Comparison of ENCODE assay signal across 12 cellular contexts in genomic region chr6:158835616-158836221, GRCh38. TPM values are rescaled to one million over a fixed set of nuclear protein-coding genes. Genes with fewer than 3 reads are reported as not detected.
DNase-seq lines count a peak whose midpoint lies in the region; ATAC-seq and TF ChIP-seq lines count a peak whose summit lies in the region.
"Had no signal": no experiment of that assay in that cellular context is flagged by ENCODE, and none has a peak within 500 bp of the region (broad histone marks: within the 10 kb centered on the region; RNA-seq: fewer than 3 reads in every experiment).

No MANE protein-coding gene starts in this region.

- DNase-seq in adipocyte (ENCODE audit: low read depth) (no peak), iPS-NIHi7 (ENCODE audit: extremely low spot score) (peak; percentile 60), sciatic nerve (ENCODE audit: low spot score) (no peak), breast epithelium (ENCODE audit: low spot score in 2 of 2) (no peak), testis (no peak), DMS114 treated with DMSO at 0.1 percent for 48 hours (lab: John Stamatoyannopoulos, UW; ENCODE audit: unreplicated experiment) (no peak)
- DNase-seq: activated naive CD4-positive, alpha-beta T cell treated with anti-CD3 and anti-CD28 coated beads, Interleukin-2, amount 10 ng/mL, durations not matched to agents 7 days and 5 days; stimulated activated CD4-positive, alpha-beta T cell treated with anti-CD3 and anti-CD28 coated beads, Interleukin-4, amount 100 ng/mL, for 4 hours had no signal

- no peak for TF ChIP-seq POLR2A in breast epithelium (IDR thresholded peaks at IDR 0.05)
- no peak for TF ChIP-seq POLR2A in testis (IDR thresholded peaks at IDR 0.05)

- H3K36me3 ChIP-seq in adipocyte (ENCODE audit: control insufficient read depth, insufficient read depth, low read length, severe bottlenecking) (no peaks in the 10 kb centered on the region), breast epithelium (no peaks in the 10 kb centered on the region), testis (ENCODE audit: low read depth, missing control alignments) (no peaks in the 10 kb centered on the region)
- H3K36me3 ChIP-seq: tibial nerve had no signal

- H3K4me1 ChIP-seq in adipocyte (ENCODE audit: control insufficient read depth, insufficient read depth, low read length) (peaks cover 8% of the 10 kb centered on the region), breast epithelium (no peaks in the 10 kb centered on the region), testis (peaks cover 3% of the 10 kb centered on the region)

- H3K27ac ChIP-seq in breast epithelium: no peak overlapping the region
- H3K27ac ChIP-seq in testis: no peak overlapping the region
- H3K27ac ChIP-seq: epithelial cell of prostate, tibial nerve had no signal

- no peaks in the 10 kb centered on the region for H3K27me3 ChIP-seq in adipocyte (replicated peaks; ENCODE audit: control insufficient read depth, insufficient read depth, low read length)
- no peaks in the 10 kb centered on the region for H3K27me3 ChIP-seq in breast epithelium
- no peaks in the 10 kb centered on the region for H3K27me3 ChIP-seq in testis
- H3K27me3 ChIP-seq: tibial nerve had no signal

- no peaks in the 10 kb centered on the region for H3K9me3 ChIP-seq in adipocyte (ENCODE audit: control insufficient read depth, low read length)
- no peaks in the 10 kb centered on the region for H3K9me3 ChIP-seq in breast epithelium
- no peaks in the 10 kb centered on the region for H3K9me3 ChIP-seq in testis
- H3K9me3 ChIP-seq: tibial nerve had no signal

- TF ChIP-seq CTCF in breast epithelium (IDR thresholded peaks at IDR 0.05) (no peak), testis (IDR thresholded peaks at IDR 0.05) (no peak)

- no peak overlapping the region for H3K9ac ChIP-seq in adipocyte (ENCODE audit: low read length)

- 68 to 73% methylated on average over 19 of the region's 19 CpGs for WGBS in testis, 2 donors

- peak overlapping the region; percentile 68 for H3K4me3 ChIP-seq in adipocyte (ENCODE audit: low read length)
- H3K4me3 ChIP-seq in breast epithelium: no peak overlapping the region
- no peak overlapping the region for H3K4me3 ChIP-seq in testis
- H3K4me3 ChIP-seq: tibial nerve had no signal

- intact Hi-C loops in sciatic nerve (cut with DNase I) (no loop called here), breast epithelium (cut with DNase I; ENCODE audit: low total_unique reads) (no loop called here), testis (cut with DNase I; ENCODE audit: low total_unique reads) (no loop called here)

- peak; percentile 46 for ATAC-seq in HG02798 (IDR thresholded peaks at IDR 0.05; ENCODE audit: poor library complexity, unreplicated experiment)
- peak; percentile 90 for ATAC-seq in sciatic nerve
- no peak for ATAC-seq in HG02642 (IDR thresholded peaks at IDR 0.05; ENCODE audit: poor library complexity, unreplicated experiment)

RNA-seq across cellular contexts. Expression of gene EZR, which starts 16.6 kb away (rescaled TPM):
- 113 TPM for total RNA-seq in sciatic nerve
- total RNA-seq in breast epithelium: 100 to 1,000 TPM in 1 of 3 donors, 10 to 100 TPM in 2; 29.1 to 154 (median 59.3) TPM
- total RNA-seq in testis: 100 to 1,000 TPM; 164 to 199 TPM
- polyA plus RNA-seq in testis (ENCODE audit: insufficient read depth, low read depth, low replicate concordance): 129 TPM
